22 cellular contexts compared by ENCODE assay signal in the genomic region with DNA sequence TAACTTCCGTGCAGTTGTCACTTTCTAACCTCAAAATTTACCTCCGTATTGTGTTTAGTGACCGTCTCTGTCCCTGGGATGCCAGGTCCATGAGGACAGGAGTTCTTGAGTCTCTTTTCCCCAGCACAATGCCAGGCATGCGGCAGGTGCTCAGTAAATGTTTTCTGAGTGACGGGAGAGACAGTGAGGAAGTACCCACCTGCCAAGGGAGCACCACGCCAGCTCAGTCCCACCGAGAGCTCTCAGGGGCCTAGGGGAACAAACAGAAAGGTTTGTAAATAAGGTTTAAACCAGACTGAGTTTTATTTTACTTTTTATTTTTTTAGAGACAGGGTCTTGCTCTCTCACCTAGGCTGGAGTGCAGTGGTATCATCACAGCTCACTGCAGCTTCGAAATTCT.
"Had no signal": no experiment of that assay in that cellular context is flagged by ENCODE, and none has a peak within 500 bp of the region (broad histone marks: within the 10 kb centered on the region; RNA-seq: fewer than 3 reads in every experiment).

No MANE protein-coding gene starts in this region.

- H3K4me1 ChIP-seq: SJCRH30 had no signal

- H3K27ac ChIP-seq: SJCRH30 had no signal

- DNase-seq: IMR-90, Karpas-422, KG1, MG63, NCI-H1092, NCI-H1105 treated with DMSO at 0.1 percent for 48 hours, NCI-H1417 treated with DMSO at 0.1 percent for 48 hours, NCI-H146, NCI-H187, NCI-H2029, NCI-H2081 treated with DMSO at 0.1 percent for 48 hours, NCI-H2171, NCI-H226, NCI-H446, NCI-H510A, NCI-H524 treated with DMSO at 0.1 percent for 48 hours, NCI-H69, NCI-H774, RPMI8226, SHP77 treated with DMSO at 0.1 percent for 48 hours, SJCRH30 had no signal

- H3K27me3 ChIP-seq: MG63, SJCRH30 had no signal

- H3K4me3 ChIP-seq: MG63, SJCRH30 had no signal

- ATAC-seq: SK-N-SH treated with all-trans-retinoic acid at 6 μM for 48 hours had no signal
